In the genomic region with DNA sequence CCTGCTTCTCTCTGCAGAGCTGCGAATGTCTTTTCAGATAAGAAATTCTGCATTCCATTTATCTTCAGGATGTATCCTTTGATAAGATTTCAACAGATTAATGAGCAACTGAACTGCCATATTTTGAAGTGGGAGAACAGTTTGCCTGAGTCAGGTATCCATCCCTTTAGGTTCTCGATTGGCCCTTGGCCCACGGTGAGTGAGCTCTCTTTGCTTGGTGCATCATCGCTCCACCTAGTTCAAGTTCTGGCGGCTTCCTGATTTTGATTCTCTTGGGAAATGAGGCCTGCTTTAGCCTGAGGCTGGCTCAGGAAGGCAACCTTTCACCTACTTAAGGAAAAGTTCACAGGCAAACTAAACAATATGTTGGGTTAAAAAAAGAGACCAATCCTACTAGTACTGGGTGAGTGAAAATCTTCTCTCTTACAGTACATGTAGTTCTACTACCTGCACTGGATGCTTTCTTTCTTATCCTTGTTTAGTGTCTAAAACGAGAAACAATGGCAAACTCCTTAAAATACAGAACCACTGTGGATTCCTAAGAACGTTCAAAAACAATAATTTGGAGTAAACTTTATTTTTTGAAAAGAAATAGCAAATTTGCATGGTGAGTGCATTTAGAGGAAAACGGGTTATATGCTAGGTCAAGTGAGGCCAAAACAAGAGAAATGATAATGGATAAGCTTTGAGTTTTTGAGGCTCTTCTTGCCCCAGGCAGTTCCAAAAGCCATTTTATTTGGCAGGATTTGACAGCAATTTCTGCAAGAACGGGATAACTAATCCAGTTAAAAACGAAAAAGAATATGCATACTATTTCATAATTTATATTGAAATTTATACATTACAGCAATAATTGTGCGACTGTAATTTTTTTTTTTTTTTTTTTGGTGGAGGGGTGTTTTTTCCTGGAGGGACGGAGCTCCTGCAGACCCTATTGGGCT, we compare ENCODE assay signal across 1 cellular context.
TF ChIP-seq lines count a peak whose summit lies in the region.

No MANE protein-coding gene starts in this region.

TF ChIP-seq in GM23338, 12 proteins besides CTCF, POLR2A, EP300 and RAD21 (continued from another document):
- TF ChIP-seq, protein P1, sequence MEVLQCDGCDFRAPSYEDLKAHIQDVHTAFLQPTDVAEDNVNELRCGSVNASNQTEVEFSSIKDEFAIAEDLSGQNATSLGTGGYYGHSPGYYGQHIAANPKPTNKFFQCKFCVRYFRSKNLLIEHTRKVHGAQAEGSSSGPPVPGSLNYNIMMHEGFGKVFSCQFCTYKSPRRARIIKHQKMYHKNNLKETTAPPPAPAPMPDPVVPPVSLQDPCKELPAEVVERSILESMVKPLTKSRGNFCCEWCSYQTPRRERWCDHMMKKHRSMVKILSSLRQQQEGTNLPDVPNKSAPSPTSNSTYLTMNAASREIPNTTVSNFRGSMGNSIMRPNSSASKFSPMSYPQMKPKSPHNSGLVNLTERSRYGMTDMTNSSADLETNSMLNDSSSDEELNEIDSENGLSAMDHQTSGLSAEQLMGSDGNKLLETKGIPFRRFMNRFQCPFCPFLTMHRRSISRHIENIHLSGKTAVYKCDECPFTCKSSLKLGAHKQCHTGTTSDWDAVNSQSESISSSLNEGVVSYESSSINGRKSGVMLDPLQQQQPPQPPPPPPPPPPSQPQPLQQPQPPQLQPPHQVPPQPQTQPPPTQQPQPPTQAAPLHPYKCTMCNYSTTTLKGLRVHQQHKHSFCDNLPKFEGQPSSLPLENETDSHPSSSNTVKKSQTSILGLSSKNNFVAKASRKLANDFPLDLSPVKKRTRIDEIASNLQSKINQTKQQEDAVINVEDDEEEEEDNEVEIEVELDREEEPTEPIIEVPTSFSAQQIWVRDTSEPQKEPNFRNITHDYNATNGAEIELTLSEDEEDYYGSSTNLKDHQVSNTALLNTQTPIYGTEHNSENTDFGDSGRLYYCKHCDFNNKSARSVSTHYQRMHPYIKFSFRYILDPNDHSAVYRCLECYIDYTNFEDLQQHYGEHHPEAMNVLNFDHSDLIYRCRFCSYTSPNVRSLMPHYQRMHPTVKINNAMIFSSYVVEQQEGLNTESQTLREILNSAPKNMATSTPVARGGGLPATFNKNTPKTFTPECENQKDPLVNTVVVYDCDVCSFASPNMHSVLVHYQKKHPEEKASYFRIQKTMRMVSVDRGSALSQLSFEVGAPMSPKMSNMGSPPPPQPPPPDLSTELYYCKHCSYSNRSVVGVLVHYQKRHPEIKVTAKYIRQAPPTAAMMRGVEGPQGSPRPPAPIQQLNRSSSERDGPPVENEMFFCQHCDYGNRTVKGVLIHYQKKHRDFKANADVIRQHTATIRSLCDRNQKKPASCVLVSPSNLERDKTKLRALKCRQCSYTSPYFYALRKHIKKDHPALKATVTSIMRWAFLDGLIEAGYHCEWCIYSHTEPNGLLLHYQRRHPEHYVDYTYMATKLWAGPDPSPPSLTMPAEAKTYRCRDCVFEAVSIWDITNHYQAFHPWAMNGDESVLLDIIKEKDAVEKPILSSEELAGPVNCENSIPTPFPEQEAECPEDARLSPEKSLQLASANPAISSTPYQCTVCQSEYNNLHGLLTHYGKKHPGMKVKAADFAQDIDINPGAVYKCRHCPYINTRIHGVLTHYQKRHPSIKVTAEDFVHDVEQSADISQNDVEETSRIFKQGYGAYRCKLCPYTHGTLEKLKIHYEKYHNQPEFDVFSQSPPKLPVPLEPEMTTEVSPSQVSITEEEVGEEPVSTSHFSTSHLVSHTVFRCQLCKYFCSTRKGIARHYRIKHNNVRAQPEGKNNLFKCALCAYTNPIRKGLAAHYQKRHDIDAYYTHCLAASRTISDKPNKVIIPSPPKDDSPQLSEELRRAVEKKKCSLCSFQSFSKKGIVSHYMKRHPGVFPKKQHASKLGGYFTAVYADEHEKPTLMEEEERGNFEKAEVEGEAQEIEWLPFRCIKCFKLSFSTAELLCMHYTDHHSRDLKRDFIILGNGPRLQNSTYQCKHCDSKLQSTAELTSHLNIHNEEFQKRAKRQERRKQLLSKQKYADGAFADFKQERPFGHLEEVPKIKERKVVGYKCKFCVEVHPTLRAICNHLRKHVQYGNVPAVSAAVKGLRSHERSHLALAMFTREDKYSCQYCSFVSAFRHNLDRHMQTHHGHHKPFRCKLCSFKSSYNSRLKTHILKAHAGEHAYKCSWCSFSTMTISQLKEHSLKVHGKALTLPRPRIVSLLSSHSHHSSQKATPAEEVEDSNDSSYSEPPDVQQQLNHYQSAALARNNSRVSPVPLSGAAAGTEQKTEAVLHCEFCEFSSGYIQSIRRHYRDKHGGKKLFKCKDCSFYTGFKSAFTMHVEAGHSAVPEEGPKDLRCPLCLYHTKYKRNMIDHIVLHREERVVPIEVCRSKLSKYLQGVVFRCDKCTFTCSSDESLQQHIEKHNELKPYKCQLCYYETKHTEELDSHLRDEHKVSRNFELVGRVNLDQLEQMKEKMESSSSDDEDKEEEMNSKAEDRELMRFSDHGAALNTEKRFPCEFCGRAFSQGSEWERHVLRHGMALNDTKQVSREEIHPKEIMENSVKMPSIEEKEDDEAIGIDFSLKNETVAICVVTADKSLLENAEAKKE (CRISPR knock-in tag; IDR thresholded peaks at IDR 0.05): no peak
- TF ChIP-seq ZNF331 (CRISPR knock-in tag; IDR thresholded peaks at IDR 0.05; ENCODE audit: low read depth) (no peak), CREB1 (CRISPR knock-in tag; IDR thresholded peaks at IDR 0.05; ENCODE audit: low read depth) (no peak), JUNB (IDR thresholded peaks at IDR 0.05; ENCODE audit: unreplicated experiment) (no peak), EZH2phosphoT487 (IDR thresholded peaks at IDR 0.05; ENCODE audit: unreplicated experiment) (no peak), REST (IDR thresholded peaks at IDR 0.05; ENCODE audit: unreplicated experiment) (no peak), NANOG (IDR thresholded peaks at IDR 0.05; ENCODE audit: borderline replicate concordance) (no peak)
- TF ChIP-seq, protein P2, sequence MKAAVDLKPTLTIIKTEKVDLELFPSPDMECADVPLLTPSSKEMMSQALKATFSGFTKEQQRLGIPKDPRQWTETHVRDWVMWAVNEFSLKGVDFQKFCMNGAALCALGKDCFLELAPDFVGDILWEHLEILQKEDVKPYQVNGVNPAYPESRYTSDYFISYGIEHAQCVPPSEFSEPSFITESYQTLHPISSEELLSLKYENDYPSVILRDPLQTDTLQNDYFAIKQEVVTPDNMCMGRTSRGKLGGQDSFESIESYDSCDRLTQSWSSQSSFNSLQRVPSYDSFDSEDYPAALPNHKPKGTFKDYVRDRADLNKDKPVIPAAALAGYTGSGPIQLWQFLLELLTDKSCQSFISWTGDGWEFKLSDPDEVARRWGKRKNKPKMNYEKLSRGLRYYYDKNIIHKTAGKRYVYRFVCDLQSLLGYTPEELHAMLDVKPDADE (IDR thresholded peaks at IDR 0.05): no peak
TF ChIP-seq in GM23338: peak in this region for 0.
